8 cellular contexts compared by ENCODE assay signal in the genomic region with DNA sequence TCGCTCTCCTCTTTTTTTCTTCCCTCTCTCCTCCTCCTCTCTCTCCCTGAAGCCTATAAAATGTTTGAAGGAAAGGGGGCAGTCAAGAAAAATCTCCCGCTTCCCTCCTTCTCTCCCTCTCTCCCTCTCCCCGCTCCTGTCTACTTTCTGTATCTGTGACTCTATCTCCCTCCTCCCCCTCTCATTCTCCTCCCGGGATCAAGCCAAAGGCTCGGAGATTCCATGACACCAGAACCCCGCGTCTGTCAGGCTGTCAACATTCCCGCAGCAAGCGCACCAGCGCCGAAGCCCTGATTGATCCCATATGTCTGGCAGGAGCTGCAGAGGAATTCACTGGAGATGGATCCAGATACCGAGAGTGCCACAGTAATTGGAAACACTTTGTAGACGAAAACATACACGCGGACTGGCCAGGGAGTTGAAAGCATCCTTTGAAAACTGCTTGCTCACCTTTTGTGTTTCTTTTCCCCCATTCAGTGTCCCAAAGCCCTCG. TPM values are rescaled to one million over a fixed set of nuclear protein-coding genes. Genes with fewer than 3 reads are reported as not detected.
DNase-seq lines count a peak whose midpoint lies in the region; ATAC-seq and TF ChIP-seq lines count a peak whose summit lies in the region.

No MANE protein-coding gene starts in this region.

- no peak overlapping the region for H4K8ac ChIP-seq in neuronal stem cell (ENCODE audit: low read depth, low read length)

- no peak for TF ChIP-seq CTCF in Peyer's patch (IDR thresholded peaks at IDR 0.05)
- TF ChIP-seq CTCF in fibroblast of the aortic adventitia (IDR thresholded peaks at IDR 0.05; ENCODE audit: insufficient read depth, low read length), result no peak

- H3K14ac ChIP-seq in neuronal stem cell (ENCODE audit: low read length), result no peak overlapping the region

- H3K27me3 ChIP-seq in Peyer's patch (peaks cover 0 to 7% of the 10 kb centered on the region in 2 donors), neuronal stem cell (ENCODE audit: control insufficient read depth in 3 of 3, insufficient read depth in 3 of 3, low read depth in 1 of 3, low read length in 3 of 3) (peaks cover 0 to 38% (median 17%) of the 10 kb centered on the region in 3 experiments)

- no peak overlapping the region for H3K4ac ChIP-seq in neuronal stem cell (ENCODE audit: low read length)

- no peak overlapping the region for H2BK15ac ChIP-seq in neuronal stem cell (ENCODE audit: low read length)

- no peak overlapping the region for H2BK12ac ChIP-seq in neuronal stem cell (ENCODE audit: low read length)

- TF ChIP-seq POLR2A in Peyer's patch (IDR thresholded peaks at IDR 0.05), result no peak

- H2BK5ac ChIP-seq in neuronal stem cell (ENCODE audit: low read length), result no peak overlapping the region

- H2AK5ac ChIP-seq in neuronal stem cell (ENCODE audit: low read depth, low read length), result no peak overlapping the region

- H3K9ac ChIP-seq in neuronal stem cell (ENCODE audit: low read depth, low read length, poor library complexity), result no peak overlapping the region

- H2BK120ac ChIP-seq in neuronal stem cell (ENCODE audit: low read depth, low read length), result no peak overlapping the region

- WGBS in neuronal stem cell (ENCODE audit: extremely low coverage in 2 of 2, insufficient read length in 2 of 2, insufficient replicate concordance in 1 of 2), 2 donors, result no CpG with 5 or more reads among the region's 16 CpGs

- peak overlapping the region; percentile 95 for H2AFZ ChIP-seq in neuronal stem cell (ENCODE audit: low read length)

- no peak overlapping the region for H4K91ac ChIP-seq in neuronal stem cell (ENCODE audit: low read depth, low read length, poor library complexity)

- peak overlapping the region; percentile 95 for H3K18ac ChIP-seq in neuronal stem cell (ENCODE audit: low read length)

- no peak overlapping the region for H3K23ac ChIP-seq in neuronal stem cell (ENCODE audit: low read depth, low read length, poor library complexity)

- H3K4me3 ChIP-seq in Peyer's patch (peak overlapping the region; percentile 27 to 55 (median 42)), fibroblast of the aortic adventitia (ENCODE audit: low read depth, low read length) (peak overlapping the region; percentile 79), neuronal stem cell (ENCODE audit: low read length in 2 of 2) (peak overlapping the region; percentile 56 to 79)

- H3K36me3 ChIP-seq in Peyer's patch, result no peaks in the 10 kb centered on the region
- H3K36me3 ChIP-seq in neuronal stem cell (replicated peaks in 1 of 2; ENCODE audit: control insufficient read depth in 2 of 2, insufficient read depth in 2 of 2, low read length in 2 of 2), result no peaks in the 10 kb centered on the region

- H3K4me1 ChIP-seq in Peyer's patch (peaks cover 0 to 16% (median 0%) of the 10 kb centered on the region in 4 donors), neuronal stem cell (ENCODE audit: control insufficient read depth in 2 of 2, insufficient read depth in 1 of 2, low read depth in 1 of 2, low read length in 2 of 2) (peaks cover 1 to 4% of the 10 kb centered on the region in 2 donors)

- H3K27ac ChIP-seq in Peyer's patch (peak overlapping the region; percentile 63 to 83 (median 67)), neuronal stem cell (replicated peaks; ENCODE audit: low read length) (no peak overlapping the region)

- no peaks in the 10 kb centered on the region for H3K9me3 ChIP-seq in Peyer's patch
- H3K9me3 ChIP-seq in neuronal stem cell (replicated peaks in 1 of 2; ENCODE audit: control insufficient read depth in 2 of 2, insufficient read depth in 1 of 2, low read depth in 1 of 2, low read length in 2 of 2), result peaks cover 0 to 4% of the 10 kb centered on the region in 2 donors

- peak overlapping the region; percentile 96 for H3K4me2 ChIP-seq in neuronal stem cell (ENCODE audit: insufficient read depth, low read length, poor library complexity, severe bottlenecking)

- no peaks in the 10 kb centered on the region for H3K79me1 ChIP-seq in neuronal stem cell (ENCODE audit: low read depth, low read length)

- DNase-seq in AG20443 (ENCODE audit: low spot score), result peak; percentile 85
- DNase-seq in Peyer's patch, result no peak
- DNase-seq in fibroblast of the aortic adventitia (ENCODE audit: low read depth), result peak; percentile 95
- DNase-seq in neuronal stem cell (ENCODE audit: low spot score), result peak; percentile 45
- no peak for DNase-seq in activated CD4-positive, CD25-positive, alpha-beta regulatory T cell treated with anti-CD3 and anti-CD28 coated beads, Interleukin-2, amount 50 U/mL, for 72 hours

- ATAC-seq in GM18873 (IDR thresholded peaks at IDR 0.05; ENCODE audit: low FRiP score, unreplicated experiment) (no peak), HG02884 (IDR thresholded peaks at IDR 0.05; ENCODE audit: unreplicated experiment) (no peak), HG02870 (IDR thresholded peaks at IDR 0.05; ENCODE audit: unreplicated experiment) (no peak)

RNA-seq across cellular contexts. Expression of a gene that starts 0.3 kb away (rescaled TPM):
- 10 to 100 TPM in 2 of 4 donors, 1 to 10 TPM in 2; 6.1 to 40.1 (median 17.3) TPM for total RNA-seq in Peyer's patch
- total RNA-seq in fibroblast of the aortic adventitia (ENCODE audit: low replicate concordance), result 50.2 and 101 TPM in 2 replicates
- polyA plus RNA-seq in neuronal stem cell (2013, experiment 1 of 2), result 0.13 TPM
- polyA plus RNA-seq in neuronal stem cell (2013, experiment 2 of 2), result 0.18 TPM

Comparison
In these comparisons a context has a peak if more than half of its experiments do, and no peak if none do; other contexts are left out.
1. DNase-seq: peak in AG20443 (single experiment), fibroblast of the aortic adventitia (single experiment) and neuronal stem cell (single experiment); none in Peyer's patch (0 of 3) and activated CD4-positive, CD25-positive, alpha-beta regulatory T cell treated with anti-CD3 and anti-CD28 coated beads, Interleukin-2, amount 50 U/mL, for 72 hours (single experiment).
2. Peak in every context shown above with its lines, with median percentiles within 50 percentile points of each other: H3K4me3 ChIP-seq.